ENCODE assay signal across 23 cellular contexts in genomic region chr9:120636194-120636957, GRCh38. TPM values are rescaled to one million over a fixed set of nuclear protein-coding genes. Genes with fewer than 3 reads are reported as not detected.
A peak's percentile ranks its signal among the peaks of the same experiment; 100 is the strongest.
DNase-seq lines count a peak whose midpoint lies in the region; ATAC-seq and TF ChIP-seq lines count a peak whose summit lies in the region.
"Had no signal": no experiment of that assay in that cellular context is flagged by ENCODE, and none has a peak within 500 bp of the region (broad histone marks: within the 10 kb centered on the region; RNA-seq: fewer than 3 reads in every experiment).

No MANE protein-coding gene starts in this region.

- H2AFZ ChIP-seq in IMR-90 (replicated peaks; ENCODE audit: low read length, poor library complexity), result no peak overlapping the region
- H2AFZ ChIP-seq: GM23338 had no signal

- H3K18ac ChIP-seq in IMR-90 (ENCODE audit: low read depth, low read length), result no peak overlapping the region

- H4K91ac ChIP-seq in IMR-90 (ENCODE audit: insufficient read depth, low read depth, low read length), result no peak overlapping the region

- H3K27me3 Mint-ChIP-seq in endodermal cell (ENCODE audit: insufficient read depth), result no peaks in the 10 kb centered on the region
- H3K27me3 Mint-ChIP-seq: CD4-positive, alpha-beta T cell; CD8-positive, alpha-beta memory T cell had no signal

- 0 out of 2 replicates have a peak, but pooled peaks cover 3% of the 10 kb centered on the region for H3K9me1 ChIP-seq in IMR-90 (ENCODE audit: insufficient read depth, low read length)

- ATAC-seq in right cardiac atrium (no peak), heart right ventricle (no peak), IMR-90 (ENCODE audit: low read depth) (no peak), GM19395 (IDR thresholded peaks at IDR 0.05; ENCODE audit: unreplicated experiment) (no peak)
- ATAC-seq: GM23338 had no signal

- no peak overlapping the region for H2AK5ac ChIP-seq in IMR-90 (ENCODE audit: low read depth, low read length)

- H3K4me1 Mint-ChIP-seq in endodermal cell, result peaks cover 2% of the 10 kb centered on the region
- H3K4me1 Mint-ChIP-seq: CD8-positive, alpha-beta memory T cell; GM23338 had no signal

- no peak for TF ChIP-seq CTCF in heart right ventricle (IDR thresholded peaks at IDR 0.05)
- TF ChIP-seq CTCF in IMR-90 (conservative IDR thresholded peaks at IDR 0.05; ENCODE audit: low read depth, low read length), result no peak
- no peak for TF ChIP-seq CTCF in endodermal cell (conservative IDR thresholded peaks at IDR 0.05)
- TF ChIP-seq CTCF in colonic mucosa (IDR thresholded peaks at IDR 0.05), result no peak

- no peak overlapping the region for H3K4me3 Mint-ChIP-seq in endodermal cell
- H3K4me3 Mint-ChIP-seq: CD14-positive monocyte; CD4-positive, alpha-beta T cell; CD8-positive, alpha-beta memory T cell; GM23338; HFFc6 had no signal

- no peak overlapping the region for H3K23ac ChIP-seq in IMR-90 (ENCODE audit: low read depth, low read length)

- H3K36me3 ChIP-seq in heart right ventricle (peaks cover 0 to 4% (median 0%) of the 10 kb centered on the region in 9 donors), IMR-90 (ENCODE audit: control insufficient read depth, insufficient read depth, low read length) (no peaks in the 10 kb centered on the region), endodermal cell (ENCODE audit: control insufficient read depth, insufficient read depth, low read length) (peaks cover 11% of the 10 kb centered on the region), colonic mucosa (no peaks in the 10 kb centered on the region)
- H3K36me3 ChIP-seq: BE2C, HAP-1 had no signal

- peaks cover 32% of the 10 kb centered on the region for H3K9me3 Mint-ChIP-seq in endodermal cell

- H2BK5ac ChIP-seq in IMR-90 (ENCODE audit: low read depth, low read length, poor library complexity, severe bottlenecking), result no peak overlapping the region

- H3K79me1 ChIP-seq in IMR-90 (ENCODE audit: low read depth in 1 of 2, low read length in 2 of 2), result no peaks in the 10 kb centered on the region; a peak in 1 of 4 replicates

- no peak overlapping the region for H4K8ac ChIP-seq in IMR-90 (ENCODE audit: low read depth in 2 of 2, low read length in 2 of 2)

- no peak overlapping the region for H2BK20ac ChIP-seq in IMR-90 (ENCODE audit: low read depth, low read length)

- H3K4me3 ChIP-seq in right cardiac atrium (ENCODE audit: low read length), result no peak overlapping the region
- H3K4me3 ChIP-seq in heart right ventricle, result no peak overlapping the region
- no peak overlapping the region for H3K4me3 ChIP-seq in IMR-90 (ENCODE audit: insufficient read depth, low read depth, low read length)
- H3K4me3 ChIP-seq in endodermal cell (ENCODE audit: low read length), result peak overlapping the region; percentile 50
- H3K4me3 ChIP-seq in colonic mucosa, result no peak overlapping the region
- H3K4me3 ChIP-seq: GM23338, HAP-1 had no signal

- no peaks in the 10 kb centered on the region for H4K20me1 ChIP-seq in IMR-90 (ENCODE audit: insufficient read depth, low read length)
- H4K20me1 ChIP-seq: BLaER1 treated with 17β-estradiol and CSF1 and Interleukin-3, amounts not matched to agents 10 nM and 100 nM had no signal

- no peak overlapping the region for H3K4ac ChIP-seq in IMR-90 (ENCODE audit: low read depth, low read length)

- H3K27ac Mint-ChIP-seq in endodermal cell, result no peak overlapping the region
- H3K27ac Mint-ChIP-seq: CD4-positive, alpha-beta T cell; CD8-positive, alpha-beta memory T cell; GM23338; HFFc6 had no signal

- CTCF ChIA-PET in IMR-90 (lab: Yijun Ruan, JAX), result no interaction called here

- intact Hi-C loops in right cardiac atrium (cut with DNase I), result no loop called here
- intact Hi-C loops in heart right ventricle (cut with DNase I), result no loop called here
- intact Hi-C loops in IMR-90 (cut with micrococcal nuclease), result no loop called here
- intact Hi-C loops in colonic mucosa (cut with DNase I), result no loop called here

- no peak for TF ChIP-seq RAD21 in IMR-90 (IDR thresholded peaks at IDR 0.05; ENCODE audit: low read length)

- in situ Hi-C loops in IMR-90 (cut with MboI; ENCODE audit: low sequenced_read_pairs) (no loop called here), KBM-7 (cut with MboI; ENCODE audit: low pct_unique_long_range_greater_than_20kb, low sequenced_read_pairs) (no loop called here)

- dilution Hi-C loops in IMR-90 (cut with HindIII; ENCODE audit: low sequenced_read_pairs, unreplicated experiment), result no loop called here

- no peak overlapping the region for H2BK15ac ChIP-seq in IMR-90 (ENCODE audit: low read depth, low read length)

- peaks cover 18% of the 10 kb centered on the region for H3K36me3 Mint-ChIP-seq in endodermal cell (ENCODE audit: low read depth)

- H3K14ac ChIP-seq in IMR-90 (replicated peaks; ENCODE audit: low read depth, low read length), result no peak overlapping the region

- H3K27ac ChIP-seq in right cardiac atrium (ENCODE audit: low read length), result no peak overlapping the region
- no peak overlapping the region for H3K27ac ChIP-seq in heart right ventricle
- no peak overlapping the region for H3K27ac ChIP-seq in IMR-90 (ENCODE audit: insufficient read depth, low read length)
- no peak overlapping the region for H3K27ac ChIP-seq in endodermal cell (ENCODE audit: low read depth, low read length)
- H3K27ac ChIP-seq in colonic mucosa, result no peak overlapping the region
- H3K27ac ChIP-seq: 22Rv1; BLaER1 treated with 17β-estradiol and CSF1 and Interleukin-3, amounts not matched to agents 10 nM and 100 nM had no signal

- H2AK9ac ChIP-seq in IMR-90 (replicated peaks; ENCODE audit: low read depth, low read length, poor library complexity), result no peak overlapping the region

- H3K27me3 ChIP-seq in right cardiac atrium (ENCODE audit: control insufficient read depth, insufficient read depth) (no peaks in the 10 kb centered on the region), heart right ventricle (no peaks in the 10 kb centered on the region), IMR-90 (ENCODE audit: control insufficient read depth, insufficient read depth, low read length) (no peaks in the 10 kb centered on the region), endodermal cell (ENCODE audit: control insufficient read depth, insufficient read depth, low read length, poor library complexity, severe bottlenecking) (no peaks in the 10 kb centered on the region), colonic mucosa (no peaks in the 10 kb centered on the region)
- H3K27me3 ChIP-seq: BE2C; BLaER1 treated with 17β-estradiol and CSF1 and Interleukin-3, amounts not matched to agents 10 nM and 100 nM had no signal

- no peak overlapping the region for H3K56ac ChIP-seq in IMR-90 (ENCODE audit: extremely low read depth, insufficient read depth, low read length)

- H4K5ac ChIP-seq in IMR-90 (ENCODE audit: low read depth, low read length), result no peak overlapping the region

- H2BK120ac ChIP-seq in IMR-90 (ENCODE audit: low read depth, low read length), result no peak overlapping the region

- H3K9ac ChIP-seq in IMR-90 (ENCODE audit: low read depth, low read length) (no peak overlapping the region), endodermal cell (ENCODE audit: extremely low read depth, low read length, poor library complexity, severe bottlenecking) (no peak overlapping the region), colonic mucosa (ENCODE audit: low read depth in 2 of 2, low read length in 2 of 2) (no peak overlapping the region)
- H3K9ac ChIP-seq: BLaER1 treated with 17β-estradiol and CSF1 and Interleukin-3, amounts not matched to agents 10 nM and 100 nM had no signal

- DNase-seq in right cardiac atrium (peak in 2 of 3 donors; percentile 30 to 48), heart right ventricle (no peak), IMR-90 (no peak), endodermal cell (no peak), KBM-7 (no peak), colonic mucosa (no peak)
- DNase-seq: ACHN; AML-193; BE2C; Calu3; CD4-positive, alpha-beta T cell; CD8-positive, alpha-beta memory T cell; COR-L47; DMS53; DMS79 treated with DMSO at 0.1 percent for 48 hours; GF-D8; HFFc6 had no signal

- H3K4me1 ChIP-seq in right cardiac atrium (ENCODE audit: control insufficient read depth, insufficient read depth, low read length), result no peaks in the 10 kb centered on the region
- H3K4me1 ChIP-seq in heart right ventricle, result no peaks in the 10 kb centered on the region
- H3K4me1 ChIP-seq in IMR-90 (ENCODE audit: control insufficient read depth, insufficient read depth, low read length), result no peaks in the 10 kb centered on the region
- no peaks in the 10 kb centered on the region for H3K4me1 ChIP-seq in endodermal cell (ENCODE audit: control insufficient read depth, insufficient read depth, low read length)
- H3K4me1 ChIP-seq in colonic mucosa, result no peaks in the 10 kb centered on the region
- H3K4me1 ChIP-seq: BE2C, HAP-1 had no signal

- BruUV-seq in IMR-90 (replicated peaks; lab: Mats Ljungman, UMichigan), result no TSS peak

- no peak overlapping the region for H3K4me2 ChIP-seq in IMR-90 (ENCODE audit: low read depth, low read length)
- H3K4me2 ChIP-seq: BLaER1 treated with 17β-estradiol and CSF1 and Interleukin-3, amounts not matched to agents 10 nM and 100 nM; GM23338 had no signal

- POLR2A ChIA-PET in IMR-90 (lab: Charles Lee; ENCODE audit: unreplicated experiment), result no interaction called here

- no peak for TF ChIP-seq POLR2A in IMR-90 (IDR thresholded peaks at IDR 0.05; ENCODE audit: low read depth, low read length)

- no peaks in the 10 kb centered on the region for H3K9me3 ChIP-seq in right cardiac atrium (ENCODE audit: control insufficient read depth, low read length)
- peaks cover 0 to 23% (median 2%) of the 10 kb centered on the region in 11 donors for H3K9me3 ChIP-seq in heart right ventricle
- H3K9me3 ChIP-seq in IMR-90 (ENCODE audit: control insufficient read depth, insufficient read depth, low read length), result peaks cover 3% of the 10 kb centered on the region; the same call in 1 of the 2 replicates
- peaks cover 26% of the 10 kb centered on the region for H3K9me3 ChIP-seq in endodermal cell (ENCODE audit: control insufficient read depth, low read length)
- H3K9me3 ChIP-seq in colonic mucosa, result no peaks in the 10 kb centered on the region
- H3K9me3 ChIP-seq: BE2C had no signal

- WGBS in right cardiac atrium, result 98% methylated on average over 25 of the region's 25 CpGs
- WGBS in heart right ventricle, 2 donors, result 97 to 98% methylated on average over 25 of the region's 25 CpGs
- WGBS in IMR-90 (ENCODE audit: extremely low coverage in 2 of 2, insufficient read length in 1 of 2), 2 experiments, result no CpG with 5 or more reads among the region's 25 CpGs
- WGBS in endodermal cell (ENCODE audit: insufficient coverage in 1 of 2, insufficient read length in 1 of 2), 2 experiments, result 94 to 100% methylated on average over 9 to 25 of the region's 25 CpGs

TF ChIP-seq in IMR-90, 13 proteins besides CTCF, POLR2A, EP300 and RAD21 (continues in another document):
- TF ChIP-seq FOS (IDR thresholded peaks at IDR 0.05; ENCODE audit: low read depth, low read length), result no peak

RNA-seq across cellular contexts. Expression of gene CDK5RAP2, which starts 56.4 kb away (rescaled TPM):
- total RNA-seq in right cardiac atrium (10 to 100 TPM; 45.2 to 63.6 (median 48.3) TPM), heart right ventricle (10 to 100 TPM; 37.9 to 80.1 (median 54.5) TPM), IMR-90 (2012; rRNA removed) (29.4 and 31.7 TPM in 2 replicates), endodermal cell (10 to 100 TPM; 68.2 to 92.0 TPM), colonic mucosa (10 to 100 TPM; 31.9 to 45.8 TPM)
- polyA plus RNA-seq in right cardiac atrium (28.0 TPM), heart right ventricle (10 to 100 TPM; 21.6 to 53.0 TPM), IMR-90 (2012; rRNA removed) (27.9 and 29.5 TPM in 2 replicates)
- 17.2 TPM in 2 replicates for polyA plus RNA-seq in IMR-90 (2012; cell fraction: cytosol; rRNA removed)
- 44.6 and 59.8 TPM in 2 replicates for polyA plus RNA-seq in IMR-90 (2012; cell fraction: nucleus; rRNA removed; ENCODE audit: low replicate concordance)
- polyA plus RNA-seq in endodermal cell (2013, experiment 1 of 2), result 64.2 TPM
- 63.9 TPM for polyA plus RNA-seq in endodermal cell (2013, experiment 2 of 2)

Comparison
In these comparisons a context has a peak if more than half of its experiments do, and no peak if none do; other contexts are left out.
1. DNase-seq: peak in right cardiac atrium (2 of 3); none in heart right ventricle (0 of 2), IMR-90 (single experiment), endodermal cell (single experiment), KBM-7 (single experiment) and colonic mucosa (single experiment).